ENCODE assay signal across 1 cellular context in the genomic region with DNA sequence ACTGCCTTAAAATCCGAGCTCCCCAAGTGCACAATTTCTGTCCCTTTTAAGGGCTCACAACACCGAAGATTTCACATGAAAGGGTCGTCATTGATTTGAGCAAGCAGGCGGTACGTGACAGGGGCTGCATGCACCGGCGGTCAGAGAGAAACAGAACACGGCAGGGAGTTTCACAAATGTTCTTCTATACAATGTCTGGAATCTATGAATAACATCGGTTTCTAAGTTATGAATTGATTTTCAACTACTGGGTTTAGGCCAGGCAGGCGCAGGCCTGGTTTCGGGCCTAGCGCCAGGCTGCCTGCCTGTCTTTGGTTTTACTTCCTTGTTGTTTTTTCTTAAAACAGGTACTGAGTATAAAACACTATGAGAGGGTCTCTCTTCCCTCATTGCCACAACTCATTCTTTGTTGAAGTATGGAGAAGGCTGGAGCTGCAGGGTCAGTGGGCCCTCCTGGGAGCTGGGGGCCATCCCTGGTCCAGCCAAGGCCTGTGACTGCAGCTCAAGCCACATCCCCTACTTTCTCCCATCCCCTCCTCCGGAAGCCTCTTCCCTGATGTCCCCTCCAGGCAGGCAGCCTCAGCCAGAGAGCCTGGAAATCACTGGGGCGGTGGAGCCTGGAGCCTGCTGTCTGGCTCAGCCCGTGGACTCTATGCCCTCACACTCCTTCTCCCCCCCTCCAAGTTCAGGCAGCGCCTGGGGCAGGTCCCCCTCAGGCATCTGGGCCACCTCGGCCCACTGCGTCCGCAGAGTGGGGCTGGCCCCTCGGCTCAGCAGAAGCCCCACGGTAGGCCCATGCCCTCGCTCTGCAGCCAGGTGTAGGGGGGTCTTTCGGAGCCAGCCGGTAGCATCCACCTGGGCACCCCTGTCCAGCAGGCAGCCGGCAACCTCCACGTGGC.
TF ChIP-seq lines count a peak whose summit lies in the region.

No MANE protein-coding gene starts in this region.

TF ChIP-seq in HepG2, 621 proteins besides CTCF, POLR2A, EP300 and RAD21:
- TF ChIP-seq RBFOX2 (IDR thresholded peaks at IDR 0.05; ENCODE audit: low read depth, low read length) (0 out of 2 replicates have a peak, but pooled peaks have one; percentile 7), IKZF4 (CRISPR knock-in tag; IDR thresholded peaks at IDR 0.05; ENCODE audit: borderline replicate concordance, low read depth, not compliant biosample characterization) (no peak), ZC3H13 (CRISPR knock-in tag; IDR thresholded peaks at IDR 0.05) (0 out of 2 replicates have a peak, but pooled peaks have one; percentile 7)
TF ChIP-seq in HepG2: peak in this region for 2.
